ENCODE assay signal across 9 cellular contexts in the genomic region with DNA sequence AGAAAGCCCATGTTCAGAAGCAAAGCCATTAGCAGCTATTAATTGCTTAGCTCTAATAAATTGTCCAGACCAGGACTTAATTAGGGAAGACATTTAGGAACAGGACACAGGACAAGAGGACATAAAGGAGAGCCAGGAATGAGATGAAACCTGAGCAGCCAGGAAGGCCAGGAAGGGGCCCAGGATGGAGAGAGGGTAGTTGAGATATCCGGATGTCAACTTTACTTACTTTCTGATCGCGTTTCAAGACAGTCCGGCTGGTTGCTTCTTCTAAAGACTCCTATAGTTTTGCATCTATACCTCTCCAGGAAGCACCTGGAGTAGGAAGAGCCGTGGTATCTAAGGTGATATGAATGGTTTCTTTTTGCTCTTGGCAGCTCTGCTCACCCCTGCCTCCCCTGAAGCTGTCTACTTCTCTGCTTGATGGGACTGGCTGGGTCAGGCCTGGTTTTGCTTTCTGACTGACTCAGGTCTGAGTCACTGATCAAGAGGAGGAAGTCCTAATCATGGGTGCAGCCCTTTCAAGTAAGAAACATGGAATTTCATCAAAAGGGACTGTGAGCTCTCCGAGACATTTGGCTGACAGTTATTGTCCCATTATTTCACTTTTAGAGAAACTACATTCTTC.
DNase-seq lines count a peak whose midpoint lies in the region; ATAC-seq and TF ChIP-seq lines count a peak whose summit lies in the region.
"Had no signal": no experiment of that assay in that cellular context is flagged by ENCODE, and none has a peak within 500 bp of the region (broad histone marks: within the 10 kb centered on the region; RNA-seq: fewer than 3 reads in every experiment).

No MANE protein-coding gene starts in this region.

- WGBS in sigmoid colon, 2 donors: 73 to 86% methylated on average over 6 of the region's 6 CpGs

- H3K4me3 ChIP-seq in fibroblast of pulmonary artery (replicated peaks; ENCODE audit: low read depth, low read length) (no peak overlapping the region), sigmoid colon (no peak overlapping the region)

- no peak for TF ChIP-seq POLR2A in sigmoid colon (IDR thresholded peaks at IDR 0.05)

- no peak for TF ChIP-seq CTCF in GM10248 (IDR thresholded peaks at IDR 0.05; ENCODE audit: control extremely low read depth, extremely low read depth, low read depth, missing control alignments)
- no peak for TF ChIP-seq CTCF in fibroblast of pulmonary artery (IDR thresholded peaks at IDR 0.05; ENCODE audit: low read length, missing control alignments)
- no peak for TF ChIP-seq CTCF in sigmoid colon (IDR thresholded peaks at IDR 0.05)

- DNase-seq in GM10248 (ENCODE audit: extremely low spot score): peak; percentile 17
- DNase-seq in HT-29 (ENCODE audit: low spot score): peak; percentile 74
- peak; percentile 56 for DNase-seq in fibroblast of pulmonary artery (ENCODE audit: low read depth)
- DNase-seq in GDM1 (lab: John Stamatoyannopoulos, UW): no peak
- no peak for DNase-seq in posterior vena cava (ENCODE audit: low spot score)
- no peak for DNase-seq in sigmoid colon
- DNase-seq in effector memory CD8-positive, alpha-beta T cell: no peak

- no peaks in the 10 kb centered on the region for H3K9me3 Mint-ChIP-seq in effector memory CD8-positive, alpha-beta T cell

- no peaks in the 10 kb centered on the region for H3K36me3 ChIP-seq in sigmoid colon

- no peak overlapping the region for H3K27ac ChIP-seq in sigmoid colon
- H3K27ac ChIP-seq: KMS-11 had no signal

- peak; percentile 94 for ATAC-seq in GM21576 (IDR thresholded peaks at IDR 0.05; ENCODE audit: unreplicated experiment)
- ATAC-seq in effector memory CD8-positive, alpha-beta T cell (replicated peaks): no peak

- no peak overlapping the region for H3K4me3 Mint-ChIP-seq in effector memory CD8-positive, alpha-beta T cell

- H3K27ac Mint-ChIP-seq in effector memory CD8-positive, alpha-beta T cell: no peak overlapping the region

- H3K4me1 Mint-ChIP-seq in effector memory CD8-positive, alpha-beta T cell (ENCODE audit: low read depth in 2 of 2): no peaks in the 10 kb centered on the region

- POLR2A ChIA-PET in GM10248 (lab: Yijun Ruan, JAX): no interaction called here

- no peak for TF ChIP-seq EP300 in sigmoid colon (IDR thresholded peaks at IDR 0.05)

- peaks cover 0 to 5% of the 10 kb centered on the region in 2 donors for H3K27me3 Mint-ChIP-seq in effector memory CD8-positive, alpha-beta T cell

- peaks cover 3% of the 10 kb centered on the region for H3K36me3 Mint-ChIP-seq in effector memory CD8-positive, alpha-beta T cell (ENCODE audit: insufficient read depth)

- CTCF ChIA-PET in GM10248 (lab: Yijun Ruan, JAX): interaction anchor here (1.5 kb wide), 1 partner anchor 10 kb away, joined by 4 read pairs; no protein-coding TSS in a partner anchor

- no peaks in the 10 kb centered on the region for H3K4me1 ChIP-seq in sigmoid colon

- no peaks in the 10 kb centered on the region for H3K9me3 ChIP-seq in sigmoid colon

- intact Hi-C loops in posterior vena cava (cut with DNase I): no loop called here
- intact Hi-C loops in sigmoid colon (cut with DNase I): no loop called here

- H3K27me3 ChIP-seq in sigmoid colon: no peaks in the 10 kb centered on the region

Comparison
In these comparisons a context has a peak if more than half of its experiments do, and no peak if none do; other contexts are left out.
1. DNase-seq: peak in GM10248 (single experiment), HT-29 (single experiment) and fibroblast of pulmonary artery (single experiment); none in GDM1 (single experiment), posterior vena cava (single experiment), sigmoid colon (single experiment) and effector memory CD8-positive, alpha-beta T cell (0 of 3).